13 cellular contexts compared by ENCODE assay signal in the genomic region with DNA sequence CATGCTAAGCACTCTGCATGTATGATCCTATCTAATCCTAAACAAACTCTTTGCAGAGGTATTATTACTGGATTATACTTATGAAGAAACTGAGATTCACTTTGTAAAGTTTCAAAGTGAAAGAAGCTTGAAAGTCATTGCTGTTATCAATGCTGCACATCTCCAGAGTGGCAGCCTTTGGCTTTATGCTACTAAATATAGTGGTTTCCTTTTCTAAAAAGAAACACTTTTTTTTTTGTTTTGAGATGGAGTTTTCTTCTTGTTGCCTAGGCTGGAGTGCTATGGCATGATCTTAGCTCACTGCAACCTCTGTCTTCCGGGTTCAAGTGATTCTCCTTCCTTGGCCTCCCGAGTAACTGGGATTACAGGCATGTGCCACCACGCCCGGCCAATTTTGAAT.
"Had no signal": no experiment of that assay in that cellular context is flagged by ENCODE, and none has a peak within 500 bp of the region (broad histone marks: within the 10 kb centered on the region; RNA-seq: fewer than 3 reads in every experiment).

No MANE protein-coding gene starts in this region.

- H3K27me3 ChIP-seq: dorsolateral prefrontal cortex, ovary, right lobe of liver, SJSA1, stomach, testis, upper lobe of left lung had no signal

- H3K4me1 ChIP-seq: right lobe of liver, testis, upper lobe of left lung had no signal

- H3K9me3 Mint-ChIP-seq: endodermal cell had no signal

- ATAC-seq: right lobe of liver had no signal

- H3K4me3 Mint-ChIP-seq: endodermal cell had no signal

- H3K9me3 ChIP-seq: ovary, right lobe of liver, SJSA1, spleen, stomach, testis, upper lobe of left lung had no signal

- H3K4me1 Mint-ChIP-seq: endodermal cell had no signal

- DNase-seq: activated naive CD4-positive, alpha-beta T cell; activated T-cell treated with anti-CD3 and anti-CD28 coated beads, Interleukin-2, amount 50 U/mL, for 48 hours; dorsolateral prefrontal cortex; endodermal cell; midbrain; ovary; right lobe of liver; spleen; stimulated activated CD4-positive, alpha-beta T cell treated with anti-CD3 and anti-CD28 coated beads, Interleukin-1b, Interleukin-23, amount 100 ng/mL, for 48 hours; stomach; testis had no signal

- H3K27ac Mint-ChIP-seq: endodermal cell had no signal

- H3K4me3 ChIP-seq: dorsolateral prefrontal cortex, ovary, right lobe of liver, SJSA1, spleen, stomach, testis, upper lobe of left lung had no signal

- H3K36me3 ChIP-seq: ovary, right lobe of liver, SJSA1, spleen, stomach, upper lobe of left lung had no signal

- H3K27ac ChIP-seq: dorsolateral prefrontal cortex, ovary, right lobe of liver, SJSA1, spleen, stomach, testis, upper lobe of left lung had no signal
